ENCODE assay signal across 8 cellular contexts in genomic region chr12:22684526-22685118, GRCh38. TPM values are rescaled to one million over a fixed set of nuclear protein-coding genes. Genes with fewer than 3 reads are reported as not detected.
A peak's percentile ranks its signal among the peaks of the same experiment; 100 is the strongest.
DNase-seq lines count a peak whose midpoint lies in the region; ATAC-seq and TF ChIP-seq lines count a peak whose summit lies in the region.

No MANE protein-coding gene starts in this region.

- no peaks in the 10 kb centered on the region for H3F3A ChIP-seq in neural progenitor cell (ENCODE audit: low read depth)

- H3K27ac ChIP-seq in neural progenitor cell, result no peak overlapping the region

- H3K79me2 ChIP-seq in neural progenitor cell (ENCODE audit: low read depth), result no peaks in the 10 kb centered on the region

- DNase-seq in activated CD8-positive, alpha-beta memory T cell treated with anti-CD3 and anti-CD28 coated beads, Interleukin-2, amount 10 ng/mL, durations not matched to agents 7 days and 5 days, result no peak
- DNase-seq in activated CD8-positive, alpha-beta memory T cell treated with anti-CD3 and anti-CD28 coated beads, Interleukin-2, amount 50 U/mL, for 4 hours, result no peak
- DNase-seq in NCI-H82 treated with DMSO at 0.1 percent for 48 hours (lab: John Stamatoyannopoulos, UW; ENCODE audit: unreplicated experiment), result peak; percentile 25
- peak; percentile 73 for DNase-seq in dermis blood vessel endothelial cell
- DNase-seq in neural progenitor cell (ENCODE audit: low spot score), result peak; percentile 45
- DNase-seq in HPDE6-E6E7 (ENCODE audit: extremely low spot score), result no peak
- DNase-seq in GM19240 (ENCODE audit: insufficient read length, low spot score), result no peak

- H4K20me1 ChIP-seq in neural progenitor cell (ENCODE audit: low read depth), result peaks cover 3% of the 10 kb centered on the region

- H3K9me3 ChIP-seq in neural progenitor cell (ENCODE audit: low read depth), result no peaks in the 10 kb centered on the region

- H3K27me3 Mint-ChIP-seq in activated CD8-positive, alpha-beta memory T cell treated with anti-CD3 and anti-CD28 coated beads, Interleukin-2, amount 10 ng/mL, durations not matched to agents 7 days and 5 days, result no peaks in the 10 kb centered on the region
- peaks cover 1% of the 10 kb centered on the region for H3K27me3 Mint-ChIP-seq in neural progenitor cell (ENCODE audit: insufficient read depth, low read depth)

- peaks cover 35% of the 10 kb centered on the region for H3K36me3 Mint-ChIP-seq in activated CD8-positive, alpha-beta memory T cell treated with anti-CD3 and anti-CD28 coated beads, Interleukin-2, amount 10 ng/mL, durations not matched to agents 7 days and 5 days
- peaks cover 12% of the 10 kb centered on the region for H3K36me3 Mint-ChIP-seq in neural progenitor cell

- no peaks in the 10 kb centered on the region for H3K27me3 ChIP-seq in neural progenitor cell

- no peak overlapping the region for H2AFZ ChIP-seq in neural progenitor cell (replicated peaks)

- no peak overlapping the region for H3K27ac Mint-ChIP-seq in activated CD8-positive, alpha-beta memory T cell treated with anti-CD3 and anti-CD28 coated beads, Interleukin-2, amount 10 ng/mL, durations not matched to agents 7 days and 5 days
- no peak overlapping the region for H3K27ac Mint-ChIP-seq in neural progenitor cell

- CTCF ChIA-PET in activated CD8-positive, alpha-beta memory T cell treated with anti-CD3 and anti-CD28 coated beads, Interleukin-2, amount 10 ng/mL, durations not matched to agents 7 days and 5 days (lab: Charles Lee), result interaction anchor here (0.8 to 1.3 kb wide), 10 partner anchors 8 to 158 kb away, joined by 3 to 4 read pairs (median 3); no protein-coding TSS in a partner anchor

- H3K4me3 ChIP-seq in neural progenitor cell, result no peak overlapping the region

- TF ChIP-seq CTCF in neural progenitor cell (IDR thresholded peaks at IDR 0.05), result peak; percentile 77

- no peak overlapping the region for H3K4me2 ChIP-seq in neural progenitor cell

- peak; percentile 51 for ATAC-seq in activated CD8-positive, alpha-beta memory T cell treated with anti-CD3 and anti-CD28 coated beads, Interleukin-2, amount 10 ng/mL, durations not matched to agents 7 days and 5 days
- ATAC-seq in HG02678 (IDR thresholded peaks at IDR 0.05; ENCODE audit: unreplicated experiment), result peak; percentile 40

- H3K4me1 Mint-ChIP-seq in activated CD8-positive, alpha-beta memory T cell treated with anti-CD3 and anti-CD28 coated beads, Interleukin-2, amount 10 ng/mL, durations not matched to agents 7 days and 5 days, result peaks cover 20% of the 10 kb centered on the region
- H3K4me1 Mint-ChIP-seq in neural progenitor cell, result no peaks in the 10 kb centered on the region

- peaks cover 6% of the 10 kb centered on the region for H3K9me3 Mint-ChIP-seq in activated CD8-positive, alpha-beta memory T cell treated with anti-CD3 and anti-CD28 coated beads, Interleukin-2, amount 10 ng/mL, durations not matched to agents 7 days and 5 days (ENCODE audit: low read depth)
- H3K9me3 Mint-ChIP-seq in neural progenitor cell, result no peaks in the 10 kb centered on the region

- H3K4me1 ChIP-seq in neural progenitor cell, result no peaks in the 10 kb centered on the region

- no peak overlapping the region for H3K9ac ChIP-seq in neural progenitor cell

- no peak overlapping the region for H3K4me3 Mint-ChIP-seq in activated CD8-positive, alpha-beta memory T cell treated with anti-CD3 and anti-CD28 coated beads, Interleukin-2, amount 10 ng/mL, durations not matched to agents 7 days and 5 days
- H3K4me3 Mint-ChIP-seq in neural progenitor cell, result no peak overlapping the region

- peaks cover 5% of the 10 kb centered on the region for H3K36me3 ChIP-seq in neural progenitor cell

RNA-seq across cellular contexts. Expression of gene ETNK1, which starts 59.7 kb away (rescaled TPM):
- total RNA-seq in activated CD8-positive, alpha-beta memory T cell treated with anti-CD3 and anti-CD28 coated beads, Interleukin-2, amount 10 ng/mL, durations not matched to agents 7 days and 5 days, result 10 to 100 TPM; 77.7 to 83.1 TPM
- total RNA-seq in dermis blood vessel endothelial cell (37.1 and 41.8 TPM in 2 replicates), neural progenitor cell (ENCODE audit: low replicate concordance) (35.5 and 53.9 TPM in 2 replicates)

Comparison
In these comparisons a context has a peak if more than half of its experiments do, and no peak if none do; other contexts are left out.
1. DNase-seq: peak in NCI-H82 treated with DMSO at 0.1 percent for 48 hours (single experiment), dermis blood vessel endothelial cell (single experiment) and neural progenitor cell (single experiment); none in activated CD8-positive, alpha-beta memory T cell treated with anti-CD3 and anti-CD28 coated beads, Interleukin-2, amount 10 ng/mL, durations not matched to agents 7 days and 5 days (single experiment), activated CD8-positive, alpha-beta memory T cell treated with anti-CD3 and anti-CD28 coated beads, Interleukin-2, amount 50 U/mL, for 4 hours (single experiment), HPDE6-E6E7 (single experiment) and GM19240 (single experiment).